Comparison of ENCODE assay signal across 26 cellular contexts in the genomic region with DNA sequence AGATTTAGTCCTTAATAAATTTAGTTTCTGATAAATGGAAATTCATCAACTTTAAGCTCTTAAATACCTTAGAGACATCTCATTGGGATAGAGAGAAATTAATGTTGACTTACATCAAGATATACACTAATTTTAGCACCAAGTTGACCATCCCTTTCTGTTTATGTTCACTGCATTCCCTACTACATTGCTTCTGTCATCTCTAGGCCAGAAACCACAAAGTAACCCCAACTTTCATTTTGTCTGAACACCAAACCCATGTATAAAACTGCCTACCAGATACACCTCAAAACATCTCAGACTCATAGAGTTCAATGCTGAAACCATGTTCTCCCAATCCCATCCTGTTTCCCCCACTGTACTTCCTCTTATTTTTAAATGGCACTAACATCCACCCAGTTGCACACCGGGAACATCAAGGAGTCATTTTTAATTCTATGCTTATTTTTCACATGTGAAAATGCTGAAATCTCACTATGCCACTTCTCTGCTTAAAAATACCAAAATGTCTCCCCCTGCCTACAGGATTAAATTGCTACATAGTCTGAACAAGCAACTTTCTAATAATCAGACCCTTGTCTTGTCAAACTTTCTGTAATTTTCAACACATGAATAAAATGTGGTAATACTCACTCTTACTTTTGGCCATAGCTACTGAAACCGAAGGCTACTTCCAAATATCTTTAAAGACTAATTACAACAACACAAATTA.
DNase-seq lines count a peak whose midpoint lies in the region; ATAC-seq and TF ChIP-seq lines count a peak whose summit lies in the region.
"Had no signal": no experiment of that assay in that cellular context is flagged by ENCODE, and none has a peak within 500 bp of the region (broad histone marks: within the 10 kb centered on the region; RNA-seq: fewer than 3 reads in every experiment).

No MANE protein-coding gene starts in this region.

- ATAC-seq in HG03521 (IDR thresholded peaks at IDR 0.05; ENCODE audit: unreplicated experiment), result no peak
- ATAC-seq: gastroesophageal sphincter, psoas muscle had no signal

- H3K36me3 ChIP-seq in brain microvascular endothelial cell (replicated peaks), result no peaks in the 10 kb centered on the region
- H3K36me3 ChIP-seq in mesenchymal stem cell (ENCODE audit: control insufficient read depth in 1 of 2, insufficient read depth in 2 of 2, low read depth in 1 of 2, low read length in 2 of 2), result no peaks in the 10 kb centered on the region
- H3K36me3 ChIP-seq in effector memory CD4-positive, alpha-beta T cell (ENCODE audit: control insufficient read depth, insufficient read depth, low read length), result no peaks in the 10 kb centered on the region
- H3K36me3 ChIP-seq: cardiac muscle cell, gastroesophageal sphincter, HAP-1, neutrophil, uterus had no signal

- H3K4ac ChIP-seq in mesenchymal stem cell (ENCODE audit: low read depth in 1 of 2, low read length in 2 of 2), result no peak overlapping the region

- in situ Hi-C loops in brain microvascular endothelial cell (cut with HindIII; ENCODE audit: low pct_ligation_motif_present, low sequenced_read_pairs), result no loop called here

- H3K4me1 ChIP-seq in mesenchymal stem cell (ENCODE audit: control insufficient read depth, insufficient read depth, low read depth, low read length), result no peaks in the 10 kb centered on the region
- H3K4me1 ChIP-seq in effector memory CD4-positive, alpha-beta T cell (ENCODE audit: control insufficient read depth, insufficient read depth, low read length, poor library complexity, severe bottlenecking), result no peaks in the 10 kb centered on the region
- H3K4me1 ChIP-seq: HAP-1, psoas muscle, uterus had no signal

- H2BK12ac ChIP-seq in mesenchymal stem cell (ENCODE audit: low read length in 2 of 2), result no peak overlapping the region

- H4K91ac ChIP-seq in mesenchymal stem cell (ENCODE audit: low read length), result no peak overlapping the region

- no peaks in the 10 kb centered on the region for H3K9me3 ChIP-seq in mesenchymal stem cell (ENCODE audit: control insufficient read depth, low read length)
- no peaks in the 10 kb centered on the region for H3K9me3 ChIP-seq in effector memory CD4-positive, alpha-beta T cell (ENCODE audit: control insufficient read depth, low read length)
- H3K9me3 ChIP-seq: gastroesophageal sphincter, HAP-1, neutrophil, psoas muscle, uterus had no signal

- no peak overlapping the region for H3K18ac ChIP-seq in mesenchymal stem cell (ENCODE audit: low read depth in 1 of 2, low read length in 2 of 2)

- WGBS in mesenchymal stem cell, result 95% methylated on average over 1 of the region's 2 CpGs

- no peak overlapping the region for H3K14ac ChIP-seq in mesenchymal stem cell (ENCODE audit: low read length in 2 of 2)

- no peak overlapping the region for H2AK5ac ChIP-seq in mesenchymal stem cell (ENCODE audit: low read length, severe bottlenecking)

- H3K4me3 ChIP-seq in brain microvascular endothelial cell (ENCODE audit: low read depth, low read length) (no peak overlapping the region), mesenchymal stem cell (ENCODE audit: insufficient read depth in 1 of 2, low read depth in 1 of 2, low read length in 2 of 2) (no peak overlapping the region)
- no peak overlapping the region for H3K4me3 ChIP-seq in effector memory CD4-positive, alpha-beta T cell (ENCODE audit: insufficient read depth, low read depth, low read length, poor library complexity, severe bottlenecking)
- H3K4me3 ChIP-seq: cardiac muscle cell, gastroesophageal sphincter, HAP-1, psoas muscle, uterus had no signal

- no peak overlapping the region for H3K4me2 ChIP-seq in mesenchymal stem cell (ENCODE audit: low read length, poor library complexity, severe bottlenecking)

- no peaks in the 10 kb centered on the region for H3K27me3 ChIP-seq in brain microvascular endothelial cell (replicated peaks)
- no peaks in the 10 kb centered on the region for H3K27me3 ChIP-seq in mesenchymal stem cell (ENCODE audit: control insufficient read depth in 1 of 2, insufficient read depth in 1 of 2, low read length in 2 of 2)
- H3K27me3 ChIP-seq in effector memory CD4-positive, alpha-beta T cell (replicated peaks; ENCODE audit: control insufficient read depth, insufficient read depth, low read length, poor library complexity, severe bottlenecking), result no peaks in the 10 kb centered on the region
- H3K27me3 ChIP-seq: cardiac muscle cell, gastroesophageal sphincter, neutrophil, uterus had no signal

- no peak overlapping the region for H2BK5ac ChIP-seq in mesenchymal stem cell (ENCODE audit: low read depth, low read length, poor library complexity, severe bottlenecking)

- no peak overlapping the region for H2BK15ac ChIP-seq in mesenchymal stem cell (ENCODE audit: low read depth, poor library complexity, severe bottlenecking)

- no peak overlapping the region for H3K27ac ChIP-seq in brain microvascular endothelial cell
- H3K27ac ChIP-seq in mesenchymal stem cell (ENCODE audit: low read length, poor library complexity, severe bottlenecking), result no peak overlapping the region
- no peak overlapping the region for H3K27ac ChIP-seq in effector memory CD4-positive, alpha-beta T cell (ENCODE audit: insufficient read depth, low read length, poor library complexity, severe bottlenecking)
- H3K27ac ChIP-seq: cardiac muscle cell, gastroesophageal sphincter, neutrophil, psoas muscle, RWPE1, uterus had no signal

- no peaks in the 10 kb centered on the region for H3K79me1 ChIP-seq in mesenchymal stem cell (replicated peaks; ENCODE audit: low read length, poor library complexity, severe bottlenecking)

- H3K9ac ChIP-seq in mesenchymal stem cell (ENCODE audit: low read length), result no peak overlapping the region

- H3K23ac ChIP-seq in mesenchymal stem cell (ENCODE audit: low read length in 2 of 2), result no peak overlapping the region

- no peak overlapping the region for H4K8ac ChIP-seq in mesenchymal stem cell (ENCODE audit: low read length)

- DNase-seq in GM03348 (ENCODE audit: low spot score), result peak; percentile 6
- peak; percentile 30 for DNase-seq in MV-4-11 (lab: John Stamatoyannopoulos, UW)
- no peak for DNase-seq in brain microvascular endothelial cell
- DNase-seq in mesenchymal stem cell, result peak; percentile 39
- DNase-seq in SK-N-DZ (ENCODE audit: low spot score), result no peak
- DNase-seq in NCI-H2171 treated with DMSO at 0.1 percent for 48 hours (lab: John Stamatoyannopoulos, UW), result no peak
- DNase-seq in effector memory CD4-positive, alpha-beta T cell, result no peak
- DNase-seq: activated B cell treated with CpG ODN at 0.5 μM for 24 hours; activated CD4-positive, alpha-beta T cell treated with anti-CD3 and anti-CD28 coated beads, Interleukin-2, amount 50 U/mL, for 48 hours; activated effector memory CD4-positive, alpha-beta T cell treated with Interleukin-2 at 50 U/mL for 16 hours; CD4-positive, alpha-beta T cell; dermis blood vessel endothelial cell; KG1; kidney glomerular epithelial cell; NCI-H1436; NCI-H2107; NCI-H524; psoas muscle; T1000; uterus had no signal

- no peak overlapping the region for H2BK120ac ChIP-seq in mesenchymal stem cell (ENCODE audit: low read depth, low read length)

- TF ChIP-seq CTCF in brain microvascular endothelial cell (IDR thresholded peaks at IDR 0.05; ENCODE audit: low read depth, low read length, missing control alignments), result peak; percentile 8

- no peak overlapping the region for H2AFZ ChIP-seq in mesenchymal stem cell (ENCODE audit: low read depth, low read length)

Comparison
In these comparisons a context has a peak if more than half of its experiments do, and no peak if none do; other contexts are left out.
1. DNase-seq: peak in GM03348 (single experiment), MV-4-11 (single experiment) and mesenchymal stem cell (single experiment); none in brain microvascular endothelial cell (single experiment), SK-N-DZ (single experiment), NCI-H2171 treated with DMSO at 0.1 percent for 48 hours (single experiment) and effector memory CD4-positive, alpha-beta T cell (0 of 3).